ENCODE assay signal across 18 cellular contexts in the genomic region with DNA sequence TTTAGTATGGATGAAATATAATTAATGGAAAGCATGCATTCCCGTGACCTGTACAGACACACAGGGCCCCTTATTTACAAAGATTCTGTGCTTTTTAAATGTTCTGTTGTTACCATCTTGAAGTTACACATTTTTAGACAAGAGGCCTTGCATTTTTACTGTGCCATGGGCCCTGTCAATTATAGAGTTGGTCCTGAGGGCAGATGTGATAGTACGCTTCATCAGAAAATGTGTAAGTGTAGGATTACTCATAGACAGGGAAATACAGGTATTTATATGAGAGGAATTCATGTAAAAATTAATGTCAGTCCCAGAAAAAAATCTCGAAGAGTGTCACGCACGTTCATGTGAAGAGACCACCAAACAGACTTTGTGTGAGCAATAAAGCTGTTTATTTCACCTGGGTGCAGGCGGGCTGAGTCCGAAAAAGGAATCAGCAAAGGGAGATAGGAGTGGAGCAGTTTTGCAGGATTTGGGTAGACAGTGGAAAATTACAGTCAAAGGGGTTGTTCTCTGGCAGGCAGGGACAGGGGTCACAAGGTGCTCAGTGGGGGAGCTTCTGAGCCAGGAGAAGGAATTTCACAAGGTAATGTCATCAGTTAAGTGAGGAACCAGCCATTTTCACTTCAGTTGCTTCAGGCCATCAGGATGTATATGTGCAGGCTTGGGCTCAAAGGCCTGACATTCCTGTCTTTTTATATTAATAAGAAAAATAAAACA. TPM values are rescaled to one million over a fixed set of nuclear protein-coding genes. Genes with fewer than 3 reads are reported as not detected.
"Had no signal": no experiment of that assay in that cellular context is flagged by ENCODE, and none has a peak within 500 bp of the region (broad histone marks: within the 10 kb centered on the region; RNA-seq: fewer than 3 reads in every experiment).

No MANE protein-coding gene starts in this region.

- H3K4me3 ChIP-seq: ovary, thyroid gland had no signal

- H3K27ac Mint-ChIP-seq: activated CD4-positive, alpha-beta T cell treated with anti-CD3 and anti-CD28 coated beads, Interleukin-2, amount 10 ng/mL, durations not matched to agents 24 days and 14 days; activated naive CD8-positive, alpha-beta T cell; activated T-cell treated with anti-CD3 and anti-CD28 coated beads, Interleukin-2, amount 50 U/mL, for 72 hours; brain; naive B cell; stimulated activated naive B cell treated with anti-CD40 and anti-IgM and Interleukin-4, amounts not matched to agents 10 μg/mL and 1 μg/mL and 100 μg/mL, for 72 hours; T-helper 1 cell treated with Interleukin-12 subunit alpha and Interleukin-12 subunit beta and Interleukin-4 antibody, amounts not matched to agents 30 μg/mL and 1 μg/mL, for 36 hours had no signal

- DNase-seq: activated CD4-positive, alpha-beta T cell treated with anti-CD3 and anti-CD28 coated beads, Interleukin-2, amount 10 ng/mL, durations not matched to agents 24 days and 14 days; activated CD8-positive, alpha-beta memory T cell treated with anti-CD3 and anti-CD28 coated beads, Interleukin-2, amount 50 U/mL, for 48 hours; activated gamma-delta T cell treated with Interleukin-2 at 50 U/mL for 16 hours; activated T-cell treated with anti-CD3 and anti-CD28 coated beads, Interleukin-2, amount 50 U/mL, for 72 hours; amygdala; cortex of kidney; effector CD4-positive, alpha-beta T cell; head of caudate nucleus; naive B cell; ovary; stimulated activated naive B cell treated with anti-CD40 and anti-IgM and Interleukin-4, amounts not matched to agents 10 μg/mL and 1 μg/mL and 100 μg/mL, for 72 hours; thyroid gland had no signal

- H3K27me3 Mint-ChIP-seq: activated naive CD8-positive, alpha-beta T cell; brain; central memory CD8-positive, alpha-beta T cell; naive B cell; stimulated activated naive B cell treated with anti-CD40 and anti-IgM and Interleukin-4, amounts not matched to agents 10 μg/mL and 1 μg/mL and 100 μg/mL, for 72 hours had no signal

- H3K4me3 Mint-ChIP-seq: activated CD4-positive, alpha-beta T cell treated with anti-CD3 and anti-CD28 coated beads, Interleukin-2, amount 10 ng/mL, durations not matched to agents 24 days and 14 days; activated naive CD8-positive, alpha-beta T cell; activated T-cell treated with anti-CD3 and anti-CD28 coated beads, Interleukin-2, amount 50 U/mL, for 72 hours; brain; central memory CD8-positive, alpha-beta T cell; naive B cell; stimulated activated naive B cell treated with anti-CD40 and anti-IgM and Interleukin-4, amounts not matched to agents 10 μg/mL and 1 μg/mL and 100 μg/mL, for 72 hours; T-helper 1 cell treated with Interleukin-12 subunit alpha and Interleukin-12 subunit beta and Interleukin-4 antibody, amounts not matched to agents 30 μg/mL and 1 μg/mL, for 36 hours had no signal

- H3K9me3 ChIP-seq: ovary, thyroid gland had no signal

- H3K27ac ChIP-seq: ovary, thyroid gland had no signal

- H3K9me3 Mint-ChIP-seq: activated CD4-positive, alpha-beta T cell treated with anti-CD3 and anti-CD28 coated beads, Interleukin-2, amount 10 ng/mL, durations not matched to agents 24 days and 14 days; central memory CD8-positive, alpha-beta T cell; naive B cell; stimulated activated naive B cell treated with anti-CD40 and anti-IgM and Interleukin-4, amounts not matched to agents 10 μg/mL and 1 μg/mL and 100 μg/mL, for 72 hours had no signal

- H3K27me3 ChIP-seq: ovary, thyroid gland had no signal

- H3K36me3 ChIP-seq: ovary, thyroid gland had no signal

- H3K36me3 Mint-ChIP-seq: brain; naive B cell; stimulated activated naive B cell treated with anti-CD40 and anti-IgM and Interleukin-4, amounts not matched to agents 10 μg/mL and 1 μg/mL and 100 μg/mL, for 72 hours had no signal

RNA-seq across cellular contexts. Expression of gene ALPK2, which starts 12.2 kb away (rescaled TPM):
- total RNA-seq: endothelial cell of umbilical vein, frontal cortex had no signal
- polyA plus RNA-seq: endothelial cell of umbilical vein had no signal
